Comparison of ENCODE assay signal across 11 cellular contexts in the genomic region with DNA sequence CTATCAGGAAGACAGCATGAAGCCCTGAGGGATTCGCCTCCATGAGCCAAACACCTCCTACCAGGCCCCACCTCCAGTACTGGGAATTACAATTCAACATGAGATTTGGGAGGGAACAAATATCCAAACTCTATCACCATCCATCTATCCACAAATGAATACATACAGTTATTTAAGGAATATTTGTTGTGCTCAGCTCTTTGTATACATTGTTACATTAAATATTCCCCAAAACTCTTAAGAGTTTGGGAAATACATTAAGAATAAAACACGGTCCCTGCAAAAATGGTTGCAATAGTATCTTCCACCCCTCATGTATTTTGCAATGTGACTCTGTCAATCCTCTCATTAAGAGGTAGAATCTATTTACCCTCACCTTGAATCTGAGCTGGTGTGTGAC.
"Had no signal": no experiment of that assay in that cellular context is flagged by ENCODE, and none has a peak within 500 bp of the region (broad histone marks: within the 10 kb centered on the region; RNA-seq: fewer than 3 reads in every experiment).

No MANE protein-coding gene starts in this region.

- H3K27ac ChIP-seq: GM23248 had no signal

- ATAC-seq: GM23338, HCT116 had no signal

- H3K4me2 ChIP-seq: GM23338 had no signal

- H3K4me1 ChIP-seq: HAP-1 had no signal

- H3K9me3 ChIP-seq: HAP-1 had no signal

- H3K36me3 ChIP-seq: HAP-1 had no signal

- H2AFZ ChIP-seq: GM23248, GM23338 had no signal

- H3K4me3 ChIP-seq: GM23248, GM23338, HAP-1 had no signal

- DNase-seq: GM23248, GOT3, H7, H9, HCEC 1CT, HFFc6 had no signal

- H3K9ac ChIP-seq: GM23248 had no signal

- FAIRE-seq: H1, H54 had no signal
